20 cellular contexts compared by ENCODE assay signal in the genomic region with DNA sequence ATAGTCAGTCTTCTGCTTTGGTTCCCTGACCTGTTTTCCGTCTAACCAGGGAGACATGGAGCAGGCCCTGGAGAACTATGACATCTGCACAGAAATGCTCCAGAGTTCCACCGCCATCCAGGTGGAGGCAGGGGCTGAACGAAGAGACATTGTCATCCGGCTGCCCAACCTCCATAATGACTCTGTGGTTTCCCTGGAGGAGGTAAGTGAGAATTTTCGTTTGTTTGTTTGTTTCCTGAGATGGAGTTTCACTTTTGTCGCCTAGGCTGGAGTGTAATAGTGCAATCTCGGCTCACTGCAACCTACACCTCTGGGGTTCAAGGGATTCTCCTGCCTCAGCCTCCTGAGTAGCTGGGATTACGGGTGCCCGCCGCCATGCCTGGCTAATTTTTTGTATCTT.
"Had no signal": no experiment of that assay in that cellular context is flagged by ENCODE, and none has a peak within 500 bp of the region (broad histone marks: within the 10 kb centered on the region; RNA-seq: fewer than 3 reads in every experiment).

No MANE protein-coding gene starts in this region.

- H3K27ac ChIP-seq: esophagus squamous epithelium, gastroesophageal sphincter, left ventricle myocardium inferior, lower lobe of right lung, pancreas, tibial artery, upper lobe of left lung had no signal

- ATAC-seq: gastroesophageal sphincter, lower lobe of right lung, pancreas, right cardiac atrium had no signal

- H3K27me3 Mint-ChIP-seq: memory B cell; naive B cell; progenitor cell of endocrine pancreas; stimulated activated naive CD8-positive, alpha-beta T cell treated with anti-CD3 and anti-CD28 coated beads, Interleukin-15, Interleukin-2, amounts not matched to agents 100 ng/mL and 50 ng/mL, for 24 hours had no signal

- H3K4me2 ChIP-seq: smooth muscle cell had no signal

- H3K9me3 ChIP-seq: esophagus squamous epithelium, gastroesophageal sphincter, left ventricle myocardium inferior, lower lobe of right lung, pancreas, tibial artery, upper lobe of left lung had no signal

- H3K27me3 ChIP-seq: esophagus squamous epithelium, gastroesophageal sphincter, pancreas, tibial artery, upper lobe of left lung had no signal

- H3K27ac Mint-ChIP-seq: memory B cell; naive B cell; nephron; progenitor cell of endocrine pancreas; stimulated activated naive CD8-positive, alpha-beta T cell treated with anti-CD3 and anti-CD28 coated beads, Interleukin-15, Interleukin-2, amounts not matched to agents 100 ng/mL and 50 ng/mL, for 24 hours had no signal

- DNase-seq: effector memory CD4-positive, alpha-beta T cell; esophagus squamous epithelium; foreskin fibroblast; glutamatergic neuron; left ventricle myocardium inferior; lower lobe of right lung; midbrain; naive B cell; occipital lobe; pancreas; right cardiac atrium; stimulated activated CD4-positive, alpha-beta T cell treated with anti-CD3 and anti-CD28 coated beads, Interleukin-2, amount 100 ng/mL, for 48 hours; tibial artery; upper lobe of left lung had no signal

- H3K4me3 Mint-ChIP-seq: memory B cell; naive B cell; nephron; stimulated activated naive CD8-positive, alpha-beta T cell treated with anti-CD3 and anti-CD28 coated beads, Interleukin-15, Interleukin-2, amounts not matched to agents 100 ng/mL and 50 ng/mL, for 24 hours had no signal

- H3K4me3 ChIP-seq: esophagus squamous epithelium, gastroesophageal sphincter, left ventricle myocardium inferior, lower lobe of right lung, pancreas, smooth muscle cell, tibial artery, upper lobe of left lung had no signal

- H3K9me3 Mint-ChIP-seq: memory B cell; naive B cell; nephron; stimulated activated naive CD8-positive, alpha-beta T cell treated with anti-CD3 and anti-CD28 coated beads, Interleukin-15, Interleukin-2, amounts not matched to agents 100 ng/mL and 50 ng/mL, for 24 hours had no signal
